15 cellular contexts compared by ENCODE assay signal in the genomic region with DNA sequence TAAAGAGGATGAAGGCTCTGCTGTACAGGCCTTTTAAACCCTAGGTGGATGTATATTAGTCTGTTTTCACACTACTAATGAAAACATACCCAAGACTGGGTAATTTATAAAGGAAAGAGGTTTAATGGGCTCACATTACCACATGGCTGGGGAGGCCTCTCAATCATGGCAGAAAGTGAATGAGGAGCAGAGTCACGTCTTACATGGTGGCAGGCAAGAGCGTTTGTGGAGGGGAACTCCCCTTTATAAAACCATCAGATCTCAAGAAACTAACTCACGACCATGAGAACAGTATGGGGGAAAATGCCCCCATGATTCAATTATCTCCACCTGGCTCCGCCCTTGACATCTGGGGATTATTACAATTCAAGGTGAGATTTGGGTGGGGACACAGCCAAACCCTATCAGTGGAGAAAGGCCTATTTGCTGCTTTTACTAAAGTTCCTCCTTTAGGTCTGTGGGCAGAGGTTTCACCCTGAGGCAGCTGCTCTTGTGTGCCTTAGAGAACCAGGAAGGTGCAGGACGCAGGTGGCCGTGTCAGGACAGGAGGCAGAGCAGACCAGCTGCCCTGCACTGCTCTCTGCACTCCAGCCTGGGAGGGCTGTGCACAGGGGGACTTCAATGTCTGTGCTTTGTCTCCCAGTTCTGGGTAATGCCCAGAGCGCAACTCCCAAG.
"Had no signal": no experiment of that assay in that cellular context is flagged by ENCODE, and none has a peak within 500 bp of the region (broad histone marks: within the 10 kb centered on the region; RNA-seq: fewer than 3 reads in every experiment).

No MANE protein-coding gene starts in this region.

- H3K4me1 ChIP-seq: prostate gland had no signal

- H3K27ac ChIP-seq: brain microvascular endothelial cell, esophagus squamous epithelium, prostate gland, thoracic aorta had no signal

- DNase-seq: activated CD4-positive, alpha-beta T cell treated with anti-CD3 and anti-CD28 coated beads, Interleukin-2, amount 50 U/mL, for 48 hours; activated naive CD8-positive, alpha-beta T cell treated with anti-CD3 and anti-CD28 coated beads, Interleukin-2, amount 10 ng/mL, durations not matched to agents 7 days and 5 days; brain microvascular endothelial cell; effector CD8-positive, alpha-beta T cell; esophagus squamous epithelium; hypothalamus; kidney glomerular epithelial cell; mesendoderm; nephron progenitor cell; occipital lobe; right cardiac atrium; small intestine; T1000 had no signal

- H3K36me3 ChIP-seq: brain microvascular endothelial cell, esophagus squamous epithelium, prostate gland, thoracic aorta had no signal

- H3K4me3 ChIP-seq: esophagus squamous epithelium, prostate gland, thoracic aorta had no signal

- H3K27me3 ChIP-seq: brain microvascular endothelial cell had no signal

- H3K9me3 ChIP-seq: prostate gland, thoracic aorta had no signal

- ATAC-seq: right cardiac atrium had no signal
